ENCODE assay signal across 1 cellular context in the genomic region with DNA sequence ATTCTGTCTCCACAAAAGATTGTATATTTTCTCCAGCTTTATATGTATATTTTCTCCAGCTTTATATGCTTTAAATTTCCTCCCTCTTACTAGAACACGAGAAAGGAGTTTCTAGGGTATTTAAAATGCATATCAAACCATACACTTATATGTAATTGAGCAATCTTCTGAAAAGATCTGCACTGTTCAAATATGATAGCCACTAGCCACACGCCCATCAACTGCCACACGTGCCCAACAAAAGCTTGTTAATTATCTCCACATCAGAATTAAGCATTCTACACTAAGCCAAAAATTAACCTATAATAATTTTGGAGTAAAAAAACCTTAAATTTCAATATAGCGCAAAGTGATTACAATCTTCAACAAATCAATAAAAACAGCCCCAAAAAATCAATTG.
A peak's percentile ranks its signal among the peaks of the same experiment; 100 is the strongest.
TF ChIP-seq lines count a peak whose summit lies in the region.

No MANE protein-coding gene starts in this region.

TF ChIP-seq in K562, 482 proteins besides CTCF, POLR2A, EP300 and RAD21 (continued from another document):
- TF ChIP-seq, protein P1, sequence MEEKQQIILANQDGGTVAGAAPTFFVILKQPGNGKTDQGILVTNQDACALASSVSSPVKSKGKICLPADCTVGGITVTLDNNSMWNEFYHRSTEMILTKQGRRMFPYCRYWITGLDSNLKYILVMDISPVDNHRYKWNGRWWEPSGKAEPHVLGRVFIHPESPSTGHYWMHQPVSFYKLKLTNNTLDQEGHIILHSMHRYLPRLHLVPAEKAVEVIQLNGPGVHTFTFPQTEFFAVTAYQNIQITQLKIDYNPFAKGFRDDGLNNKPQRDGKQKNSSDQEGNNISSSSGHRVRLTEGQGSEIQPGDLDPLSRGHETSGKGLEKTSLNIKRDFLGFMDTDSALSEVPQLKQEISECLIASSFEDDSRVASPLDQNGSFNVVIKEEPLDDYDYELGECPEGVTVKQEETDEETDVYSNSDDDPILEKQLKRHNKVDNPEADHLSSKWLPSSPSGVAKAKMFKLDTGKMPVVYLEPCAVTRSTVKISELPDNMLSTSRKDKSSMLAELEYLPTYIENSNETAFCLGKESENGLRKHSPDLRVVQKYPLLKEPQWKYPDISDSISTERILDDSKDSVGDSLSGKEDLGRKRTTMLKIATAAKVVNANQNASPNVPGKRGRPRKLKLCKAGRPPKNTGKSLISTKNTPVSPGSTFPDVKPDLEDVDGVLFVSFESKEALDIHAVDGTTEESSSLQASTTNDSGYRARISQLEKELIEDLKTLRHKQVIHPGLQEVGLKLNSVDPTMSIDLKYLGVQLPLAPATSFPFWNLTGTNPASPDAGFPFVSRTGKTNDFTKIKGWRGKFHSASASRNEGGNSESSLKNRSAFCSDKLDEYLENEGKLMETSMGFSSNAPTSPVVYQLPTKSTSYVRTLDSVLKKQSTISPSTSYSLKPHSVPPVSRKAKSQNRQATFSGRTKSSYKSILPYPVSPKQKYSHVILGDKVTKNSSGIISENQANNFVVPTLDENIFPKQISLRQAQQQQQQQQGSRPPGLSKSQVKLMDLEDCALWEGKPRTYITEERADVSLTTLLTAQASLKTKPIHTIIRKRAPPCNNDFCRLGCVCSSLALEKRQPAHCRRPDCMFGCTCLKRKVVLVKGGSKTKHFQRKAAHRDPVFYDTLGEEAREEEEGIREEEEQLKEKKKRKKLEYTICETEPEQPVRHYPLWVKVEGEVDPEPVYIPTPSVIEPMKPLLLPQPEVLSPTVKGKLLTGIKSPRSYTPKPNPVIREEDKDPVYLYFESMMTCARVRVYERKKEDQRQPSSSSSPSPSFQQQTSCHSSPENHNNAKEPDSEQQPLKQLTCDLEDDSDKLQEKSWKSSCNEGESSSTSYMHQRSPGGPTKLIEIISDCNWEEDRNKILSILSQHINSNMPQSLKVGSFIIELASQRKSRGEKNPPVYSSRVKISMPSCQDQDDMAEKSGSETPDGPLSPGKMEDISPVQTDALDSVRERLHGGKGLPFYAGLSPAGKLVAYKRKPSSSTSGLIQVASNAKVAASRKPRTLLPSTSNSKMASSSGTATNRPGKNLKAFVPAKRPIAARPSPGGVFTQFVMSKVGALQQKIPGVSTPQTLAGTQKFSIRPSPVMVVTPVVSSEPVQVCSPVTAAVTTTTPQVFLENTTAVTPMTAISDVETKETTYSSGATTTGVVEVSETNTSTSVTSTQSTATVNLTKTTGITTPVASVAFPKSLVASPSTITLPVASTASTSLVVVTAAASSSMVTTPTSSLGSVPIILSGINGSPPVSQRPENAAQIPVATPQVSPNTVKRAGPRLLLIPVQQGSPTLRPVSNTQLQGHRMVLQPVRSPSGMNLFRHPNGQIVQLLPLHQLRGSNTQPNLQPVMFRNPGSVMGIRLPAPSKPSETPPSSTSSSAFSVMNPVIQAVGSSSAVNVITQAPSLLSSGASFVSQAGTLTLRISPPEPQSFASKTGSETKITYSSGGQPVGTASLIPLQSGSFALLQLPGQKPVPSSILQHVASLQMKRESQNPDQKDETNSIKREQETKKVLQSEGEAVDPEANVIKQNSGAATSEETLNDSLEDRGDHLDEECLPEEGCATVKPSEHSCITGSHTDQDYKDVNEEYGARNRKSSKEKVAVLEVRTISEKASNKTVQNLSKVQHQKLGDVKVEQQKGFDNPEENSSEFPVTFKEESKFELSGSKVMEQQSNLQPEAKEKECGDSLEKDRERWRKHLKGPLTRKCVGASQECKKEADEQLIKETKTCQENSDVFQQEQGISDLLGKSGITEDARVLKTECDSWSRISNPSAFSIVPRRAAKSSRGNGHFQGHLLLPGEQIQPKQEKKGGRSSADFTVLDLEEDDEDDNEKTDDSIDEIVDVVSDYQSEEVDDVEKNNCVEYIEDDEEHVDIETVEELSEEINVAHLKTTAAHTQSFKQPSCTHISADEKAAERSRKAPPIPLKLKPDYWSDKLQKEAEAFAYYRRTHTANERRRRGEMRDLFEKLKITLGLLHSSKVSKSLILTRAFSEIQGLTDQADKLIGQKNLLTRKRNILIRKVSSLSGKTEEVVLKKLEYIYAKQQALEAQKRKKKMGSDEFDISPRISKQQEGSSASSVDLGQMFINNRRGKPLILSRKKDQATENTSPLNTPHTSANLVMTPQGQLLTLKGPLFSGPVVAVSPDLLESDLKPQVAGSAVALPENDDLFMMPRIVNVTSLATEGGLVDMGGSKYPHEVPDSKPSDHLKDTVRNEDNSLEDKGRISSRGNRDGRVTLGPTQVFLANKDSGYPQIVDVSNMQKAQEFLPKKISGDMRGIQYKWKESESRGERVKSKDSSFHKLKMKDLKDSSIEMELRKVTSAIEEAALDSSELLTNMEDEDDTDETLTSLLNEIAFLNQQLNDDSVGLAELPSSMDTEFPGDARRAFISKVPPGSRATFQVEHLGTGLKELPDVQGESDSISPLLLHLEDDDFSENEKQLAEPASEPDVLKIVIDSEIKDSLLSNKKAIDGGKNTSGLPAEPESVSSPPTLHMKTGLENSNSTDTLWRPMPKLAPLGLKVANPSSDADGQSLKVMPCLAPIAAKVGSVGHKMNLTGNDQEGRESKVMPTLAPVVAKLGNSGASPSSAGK (IDR thresholded peaks at IDR 0.05) = 0 out of 2 replicates have a peak, but pooled peaks have one; percentile 10
- TF ChIP-seq FOXM1 (IDR thresholded peaks at IDR 0.05; ENCODE audit: low read depth) = peak; percentile 43; the same call in 1 of the 2 replicates
- TF ChIP-seq FOXM1 (CRISPR knock-in tag; IDR thresholded peaks at IDR 0.05; ENCODE audit: low read depth) = no peak
- peak in 1 of 2 experiments; percentile 84; a peak in 2 of 4 replicates for TF ChIP-seq FOXA3 (CRISPR knock-in tag; conservative IDR thresholded peaks at IDR 0.05 in 1 of 2, IDR thresholded peaks at IDR 0.05 in 1 of 2)
- TF ChIP-seq CBFA2T2 (conservative IDR thresholded peaks at IDR 0.05) = 0 out of 2 replicates have a peak, but pooled peaks have one; percentile 38
- peak; percentile 71 for TF ChIP-seq CBFA2T3 (IDR thresholded peaks at IDR 0.05)
- TF ChIP-seq, protein P2, sequence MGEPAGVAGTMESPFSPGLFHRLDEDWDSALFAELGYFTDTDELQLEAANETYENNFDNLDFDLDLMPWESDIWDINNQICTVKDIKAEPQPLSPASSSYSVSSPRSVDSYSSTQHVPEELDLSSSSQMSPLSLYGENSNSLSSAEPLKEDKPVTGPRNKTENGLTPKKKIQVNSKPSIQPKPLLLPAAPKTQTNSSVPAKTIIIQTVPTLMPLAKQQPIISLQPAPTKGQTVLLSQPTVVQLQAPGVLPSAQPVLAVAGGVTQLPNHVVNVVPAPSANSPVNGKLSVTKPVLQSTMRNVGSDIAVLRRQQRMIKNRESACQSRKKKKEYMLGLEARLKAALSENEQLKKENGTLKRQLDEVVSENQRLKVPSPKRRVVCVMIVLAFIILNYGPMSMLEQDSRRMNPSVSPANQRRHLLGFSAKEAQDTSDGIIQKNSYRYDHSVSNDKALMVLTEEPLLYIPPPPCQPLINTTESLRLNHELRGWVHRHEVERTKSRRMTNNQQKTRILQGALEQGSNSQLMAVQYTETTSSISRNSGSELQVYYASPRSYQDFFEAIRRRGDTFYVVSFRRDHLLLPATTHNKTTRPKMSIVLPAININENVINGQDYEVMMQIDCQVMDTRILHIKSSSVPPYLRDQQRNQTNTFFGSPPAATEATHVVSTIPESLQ (CRISPR knock-in tag; IDR thresholded peaks at IDR 0.05) = no peak
- TF ChIP-seq CHD1 (IDR thresholded peaks at IDR 0.05; ENCODE audit: low read length) = no peak
- TF ChIP-seq ARID1B (IDR thresholded peaks at IDR 0.05) = peak; percentile 69
- no peak for TF ChIP-seq SRSF3 (IDR thresholded peaks at IDR 0.05; ENCODE audit: insufficient read depth, low read length)
- TF ChIP-seq TCF3 (CRISPR knock-in tag; IDR thresholded peaks at IDR 0.05) = peak; percentile 26; the same call in 1 of the 2 replicates
- TF ChIP-seq ETV6 (IDR thresholded peaks at IDR 0.05; ENCODE audit: borderline replicate concordance in 1 of 2, low read depth in 2 of 2, low read length in 1 of 2) = no peak
- TF ChIP-seq ETV6 (CRISPR knock-in tag; IDR thresholded peaks at IDR 0.05; ENCODE audit: borderline replicate concordance) = no peak
- TF ChIP-seq SMARCA4 (IDR thresholded peaks at IDR 0.05) = 0 out of 2 replicates have a peak, but pooled peaks have one; percentile 41
- peak; percentile 42; the same call in 1 of the 2 replicates for TF ChIP-seq MTA2 (IDR thresholded peaks at IDR 0.05; ENCODE audit: low read depth)
- TF ChIP-seq, protein P3, sequence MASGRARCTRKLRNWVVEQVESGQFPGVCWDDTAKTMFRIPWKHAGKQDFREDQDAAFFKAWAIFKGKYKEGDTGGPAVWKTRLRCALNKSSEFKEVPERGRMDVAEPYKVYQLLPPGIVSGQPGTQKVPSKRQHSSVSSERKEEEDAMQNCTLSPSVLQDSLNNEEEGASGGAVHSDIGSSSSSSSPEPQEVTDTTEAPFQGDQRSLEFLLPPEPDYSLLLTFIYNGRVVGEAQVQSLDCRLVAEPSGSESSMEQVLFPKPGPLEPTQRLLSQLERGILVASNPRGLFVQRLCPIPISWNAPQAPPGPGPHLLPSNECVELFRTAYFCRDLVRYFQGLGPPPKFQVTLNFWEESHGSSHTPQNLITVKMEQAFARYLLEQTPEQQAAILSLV (tag; IDR thresholded peaks at IDR 0.05) = no peak
- TF ChIP-seq TEAD4 (IDR thresholded peaks at IDR 0.05; ENCODE audit: low read length) = peak; percentile 74
- no peak for TF ChIP-seq TEAD4 (CRISPR knock-in tag; IDR thresholded peaks at IDR 0.05; ENCODE audit: borderline replicate concordance)
- TF ChIP-seq BRD9 (IDR thresholded peaks at IDR 0.05; ENCODE audit: low read depth, partially characterized antibody) = no peak
- TF ChIP-seq ZNF830 (CRISPR knock-in tag; IDR thresholded peaks at IDR 0.05) = no peak
- TF ChIP-seq, protein P4, sequence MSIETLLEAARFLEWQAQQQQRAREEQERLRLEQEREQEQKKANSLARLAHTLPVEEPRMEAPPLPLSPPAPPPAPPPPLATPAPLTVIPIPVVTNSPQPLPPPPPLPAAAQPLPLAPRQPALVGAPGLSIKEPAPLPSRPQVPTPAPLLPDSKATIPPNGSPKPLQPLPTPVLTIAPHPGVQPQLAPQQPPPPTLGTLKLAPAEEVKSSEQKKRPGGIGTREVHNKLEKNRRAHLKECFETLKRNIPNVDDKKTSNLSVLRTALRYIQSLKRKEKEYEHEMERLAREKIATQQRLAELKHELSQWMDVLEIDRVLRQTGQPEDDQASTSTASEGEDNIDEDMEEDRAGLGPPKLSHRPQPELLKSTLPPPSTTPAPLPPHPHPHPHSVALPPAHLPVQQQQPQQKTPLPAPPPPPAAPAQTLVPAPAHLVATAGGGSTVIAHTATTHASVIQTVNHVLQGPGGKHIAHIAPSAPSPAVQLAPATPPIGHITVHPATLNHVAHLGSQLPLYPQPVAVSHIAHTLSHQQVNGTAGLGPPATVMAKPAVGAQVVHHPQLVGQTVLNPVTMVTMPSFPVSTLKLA (conservative IDR thresholded peaks at IDR 0.05) = 0 out of 4 replicates have a peak, but pooled peaks have one; percentile 19 to 38
- peak; percentile 33; the same call in 1 of the 2 replicates for TF ChIP-seq DPF2 (IDR thresholded peaks at IDR 0.05)
